ENCODE assay signal across 8 cellular contexts in genomic region chr10:5888352-5888751, GRCh38. TPM values are rescaled to one million over a fixed set of nuclear protein-coding genes. Genes with fewer than 3 reads are reported as not detected.
DNase-seq lines count a peak whose midpoint lies in the region; ATAC-seq and TF ChIP-seq lines count a peak whose summit lies in the region.

No MANE protein-coding gene starts in this region.

- H3K4me3 Mint-ChIP-seq in natural killer cell treated with Interleukin-12 subunit alpha and Interleukin-12 subunit beta and Interleukin-15 and Interleukin-18, amount 100 ng/mL, for 72 hours = peak overlapping the region; percentile 87

- H3K4me1 Mint-ChIP-seq in natural killer cell treated with Interleukin-12 subunit alpha and Interleukin-12 subunit beta and Interleukin-15 and Interleukin-18, amount 100 ng/mL, for 72 hours (ENCODE audit: low read depth in 2 of 2) = peaks cover 32 to 36% of the 10 kb centered on the region in 2 donors

- H3K4me3 ChIP-seq in effector memory CD4-positive, alpha-beta T cell (ENCODE audit: insufficient read depth, low read depth, low read length, poor library complexity, severe bottlenecking) = peak overlapping the region; percentile 56

- no peak for TF ChIP-seq CTCF in GM10266 (IDR thresholded peaks at IDR 0.05; ENCODE audit: control insufficient read depth, insufficient read depth, low read depth, missing control alignments)

- H3K4me1 ChIP-seq in ES-I3 (ENCODE audit: insufficient read depth, low read length) = peaks cover 10% of the 10 kb centered on the region; the same call in 1 of the 2 replicates
- H3K4me1 ChIP-seq in effector memory CD4-positive, alpha-beta T cell (ENCODE audit: control insufficient read depth, insufficient read depth, low read length, poor library complexity, severe bottlenecking) = peaks cover 12% of the 10 kb centered on the region

- ATAC-seq in natural killer cell treated with Interleukin-12 subunit alpha and Interleukin-12 subunit beta and Interleukin-15 and Interleukin-18, amount 100 ng/mL, for 72 hours = no peak

- H3K36me3 ChIP-seq in ES-I3 (ENCODE audit: insufficient read depth, low read length) = no peaks in the 10 kb centered on the region; the same call in 1 of the 2 replicates
- H3K36me3 ChIP-seq in effector memory CD4-positive, alpha-beta T cell (ENCODE audit: control insufficient read depth, insufficient read depth, low read length) = peaks cover 9% of the 10 kb centered on the region

- H3K27ac Mint-ChIP-seq in natural killer cell treated with Interleukin-12 subunit alpha and Interleukin-12 subunit beta and Interleukin-15 and Interleukin-18, amount 100 ng/mL, for 72 hours = peak overlapping the region; percentile 56

- no peaks in the 10 kb centered on the region for H3K27me3 ChIP-seq in effector memory CD4-positive, alpha-beta T cell (replicated peaks; ENCODE audit: control insufficient read depth, insufficient read depth, low read length, poor library complexity, severe bottlenecking)

- no peak overlapping the region for H3K27ac ChIP-seq in effector memory CD4-positive, alpha-beta T cell (ENCODE audit: insufficient read depth, low read length, poor library complexity, severe bottlenecking)

- H3K36me3 Mint-ChIP-seq in natural killer cell treated with Interleukin-12 subunit alpha and Interleukin-12 subunit beta and Interleukin-15 and Interleukin-18, amount 100 ng/mL, for 72 hours = peaks cover 17% of the 10 kb centered on the region

- H3K9me3 Mint-ChIP-seq in natural killer cell treated with Interleukin-12 subunit alpha and Interleukin-12 subunit beta and Interleukin-15 and Interleukin-18, amount 100 ng/mL, for 72 hours = no peaks in the 10 kb centered on the region

- H3K27me3 Mint-ChIP-seq in natural killer cell treated with Interleukin-12 subunit alpha and Interleukin-12 subunit beta and Interleukin-15 and Interleukin-18, amount 100 ng/mL, for 72 hours = no peaks in the 10 kb centered on the region

- no peaks in the 10 kb centered on the region for H3K9me3 ChIP-seq in ES-I3 (ENCODE audit: control insufficient read depth, insufficient read depth, low read length)
- H3K9me3 ChIP-seq in effector memory CD4-positive, alpha-beta T cell (ENCODE audit: control insufficient read depth, low read length) = no peaks in the 10 kb centered on the region

- peak; percentile 70 for DNase-seq in NOMO-1 treated with DMSO at 0.1 percent for 48 hours (lab: John Stamatoyannopoulos, UW; ENCODE audit: unreplicated experiment)
- DNase-seq in effector memory CD4-positive, alpha-beta T cell = no peak
- DNase-seq in natural killer cell treated with Interleukin-12 subunit alpha and Interleukin-12 subunit beta and Interleukin-15 and Interleukin-18, amount 100 ng/mL, for 72 hours (ENCODE audit: low spot score) = no peak
- no peak for DNase-seq in SW 1271 (lab: John Stamatoyannopoulos, UW)
- no peak for DNase-seq in GM10266 (ENCODE audit: extremely low spot score)
- no peak for DNase-seq in SW480 (ENCODE audit: low spot score)
- DNase-seq in stimulated activated CD4-positive, alpha-beta T cell treated with anti-CD3 and anti-CD28 coated beads, Interleukin-15, amount 100 ng/mL, for 24 hours = no peak

- H3K9ac ChIP-seq in ES-I3 (ENCODE audit: low read depth, low read length) = peak overlapping the region; percentile 90; the same call in 1 of the 2 replicates

RNA-seq across cellular contexts. Expression of gene ANKRD16, which starts 1.3 kb away (rescaled TPM):
- total RNA-seq in natural killer cell treated with Interleukin-12 subunit alpha and Interleukin-12 subunit beta and Interleukin-15 and Interleukin-18, amount 100 ng/mL, for 72 hours = 1 to 10 TPM; 4.1 to 7.6 TPM

RNA-seq across cellular contexts. Expression of gene FBH1, which starts 1.7 kb away (rescaled TPM):
- total RNA-seq in natural killer cell treated with Interleukin-12 subunit alpha and Interleukin-12 subunit beta and Interleukin-15 and Interleukin-18, amount 100 ng/mL, for 72 hours = 10 to 100 TPM; 65.3 to 99.9 TPM
